In the genomic region with DNA sequence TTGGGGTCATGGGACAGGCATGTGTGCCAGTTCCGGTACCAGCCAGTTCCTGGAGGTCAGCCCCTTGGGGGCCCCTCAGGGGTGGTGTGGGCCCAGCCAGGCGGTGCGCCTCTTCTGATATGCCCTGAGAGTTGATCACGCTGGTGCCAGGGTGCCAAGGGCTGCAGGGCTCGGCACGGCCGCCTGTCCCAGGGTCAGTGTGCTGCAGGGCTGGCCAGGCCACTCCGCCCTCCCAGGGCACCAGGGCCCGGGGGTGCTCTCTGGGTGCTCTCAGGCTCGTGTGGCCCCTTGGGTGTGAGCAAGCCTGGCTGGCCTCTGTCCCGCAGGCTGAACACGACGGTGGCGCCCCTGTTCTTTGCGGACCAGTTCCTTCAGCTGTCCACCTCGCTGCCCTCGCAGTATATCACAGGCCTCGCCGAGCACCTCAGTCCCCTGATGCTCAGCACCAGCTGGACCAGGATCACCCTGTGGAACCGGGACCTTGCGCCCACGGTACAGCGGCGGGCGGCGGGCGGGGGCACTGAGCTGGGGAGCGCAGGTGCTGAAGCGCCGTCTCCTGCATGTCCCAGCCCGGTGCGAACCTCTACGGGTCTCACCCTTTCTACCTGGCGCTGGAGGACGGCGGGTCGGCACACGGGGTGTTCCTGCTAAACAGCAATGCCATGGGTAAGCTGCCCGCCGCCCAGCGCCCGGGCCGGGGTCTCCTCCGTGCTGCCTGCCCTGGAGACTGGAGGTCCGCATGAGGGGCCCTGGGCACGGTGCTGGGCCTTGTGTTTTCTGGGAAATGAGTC, we compare ENCODE assay signal across 22 cellular contexts. TPM values are rescaled to one million over a fixed set of nuclear protein-coding genes. Genes with fewer than 3 reads are reported as not detected.
DNase-seq lines count a peak whose midpoint lies in the region; ATAC-seq, FAIRE-seq and TF ChIP-seq lines count a peak whose summit lies in the region.
"Had no signal": no experiment of that assay in that cellular context is flagged by ENCODE, and none has a peak within 500 bp of the region (broad histone marks: within the 10 kb centered on the region; RNA-seq: fewer than 3 reads in every experiment).

No MANE protein-coding gene starts in this region.

- FAIRE-seq in urothelium cell line (lab: Jason Lieb, UNC), result peak; percentile 42
- FAIRE-seq: GM12892 had no signal

- peaks cover 2% of the 10 kb centered on the region for H3K4me1 ChIP-seq in hepatocyte (ENCODE audit: insufficient read depth)
- peaks cover 1% of the 10 kb centered on the region for H3K4me1 ChIP-seq in osteoblast (ENCODE audit: insufficient read depth, low read length)

- no peaks in the 10 kb centered on the region for H3K9me3 ChIP-seq in hepatocyte (ENCODE audit: low read depth)
- no peaks in the 10 kb centered on the region for H3K9me3 ChIP-seq in osteoblast (ENCODE audit: low read depth, low read length)
- H3K9me3 ChIP-seq: BLaER1 had no signal

- no peaks in the 10 kb centered on the region for H3K79me2 ChIP-seq in hepatocyte
- H3K79me2 ChIP-seq in osteoblast (ENCODE audit: insufficient read depth, low read length), result no peaks in the 10 kb centered on the region

- no peak overlapping the region for H2AFZ ChIP-seq in hepatocyte
- no peak overlapping the region for H2AFZ ChIP-seq in osteoblast (ENCODE audit: low read length)

- H3K9me2 ChIP-seq in hepatocyte (replicated peaks; ENCODE audit: insufficient read depth), result no peaks in the 10 kb centered on the region

- H4K20me1 ChIP-seq in hepatocyte (ENCODE audit: insufficient read depth, poor library complexity, severe bottlenecking), result no peaks in the 10 kb centered on the region
- no peaks in the 10 kb centered on the region for H4K20me1 ChIP-seq in osteoblast (ENCODE audit: insufficient read depth, low read length)

- DNase-seq in cardiac septum (ENCODE audit: low spot score) (peak; percentile 50), left cardiac atrium (no peak), hepatocyte (ENCODE audit: low spot score) (peak; percentile 3), osteoblast (ENCODE audit: insufficient read length, low spot score, missing footprints) (peak; percentile 69), urothelium cell line (ENCODE audit: low spot score) (no peak), cerebellar cortex (ENCODE audit: low spot score) (no peak), DMS153 treated with DMSO at 0.1 percent for 48 hours (lab: John Stamatoyannopoulos, UW; ENCODE audit: unreplicated experiment) (no peak)
- DNase-seq: Calu3; CD4-positive, alpha-beta memory T cell; DMS53; MV-4-11; NCI-H1694 treated with DMSO at 0.1 percent for 48 hours; NCI-H2107; NCI-H2227 treated with DMSO at 0.1 percent for 48 hours; NCI-H510A treated with DMSO at 0.1 percent for 48 hours; NCI-H774; OCI-M1; SHP77 had no signal

- H3K27ac ChIP-seq in hepatocyte (no peak overlapping the region), osteoblast (ENCODE audit: low read depth, low read length) (no peak overlapping the region)
- H3K27ac ChIP-seq: BLaER1, KMS-11 had no signal

- no peak overlapping the region for H3K4me3 ChIP-seq in hepatocyte
- no peak overlapping the region for H3K4me3 ChIP-seq in osteoblast (ENCODE audit: insufficient read depth, low read length)
- H3K4me3 ChIP-seq: BLaER1 had no signal

- ATAC-seq in left cardiac atrium (no peak), GM19452 (IDR thresholded peaks at IDR 0.05; ENCODE audit: unreplicated experiment) (no peak)

- no peaks in the 10 kb centered on the region for H3K27me3 ChIP-seq in hepatocyte
- no peaks in the 10 kb centered on the region for H3K27me3 ChIP-seq in osteoblast (ENCODE audit: insufficient read depth, low read length)
- H3K27me3 ChIP-seq: BLaER1 had no signal

- 94% methylated on average over 40 of the region's 46 CpGs for WGBS in hepatocyte (ENCODE audit: low lambda C conversion rate, missing lambda C conversion rate)

- intact Hi-C loops in cardiac septum (cut with DNase I), result no loop called here
- intact Hi-C loops in left cardiac atrium (cut with DNase I), result no loop called here

- H3K36me3 ChIP-seq in hepatocyte (replicated peaks; ENCODE audit: insufficient read depth, low read depth) (no peaks in the 10 kb centered on the region), osteoblast (ENCODE audit: insufficient read depth, low read length) (no peaks in the 10 kb centered on the region)

- H3K4me2 ChIP-seq in hepatocyte, result no peak overlapping the region
- no peak overlapping the region for H3K4me2 ChIP-seq in osteoblast (ENCODE audit: insufficient read depth, low read length)
- H3K4me2 ChIP-seq: BLaER1, KMS-11 had no signal

- TF ChIP-seq CTCF in hepatocyte (IDR thresholded peaks at IDR 0.05; ENCODE audit: poor library complexity) (no peak), osteoblast (IDR thresholded peaks at IDR 0.05; ENCODE audit: extremely low read depth, low read depth, low read length) (no peak)

RNA-seq across cellular contexts. Expression of a gene that starts 6.0 kb away (rescaled TPM):
- total RNA-seq in cardiac septum (47.0 TPM), left cardiac atrium (10 to 100 TPM; 43.8 to 48.7 TPM), hepatocyte (35.2 and 37.1 TPM in 2 replicates), osteoblast (76.7 and 91.3 TPM in 2 replicates)
- polyA plus RNA-seq in hepatocyte, result 43.1 and 55.8 TPM in 2 replicates

RNA-seq across cellular contexts. Expression of a gene that starts 39.5 kb away (rescaled TPM):
- total RNA-seq in cardiac septum (40.9 TPM), left cardiac atrium (10 to 100 TPM; 36.6 to 46.9 TPM), hepatocyte (59.3 and 81.7 TPM in 2 replicates), osteoblast (44.5 and 46.3 TPM in 2 replicates)
- 106 and 107 TPM in 2 replicates for polyA plus RNA-seq in hepatocyte

Comparison
In these comparisons a context has a peak if more than half of its experiments do, and no peak if none do; other contexts are left out.
1. DNase-seq: peak in cardiac septum (single experiment), hepatocyte (single experiment) and osteoblast (single experiment); none in left cardiac atrium (single experiment), urothelium cell line (single experiment), cerebellar cortex (single experiment) and DMS153 treated with DMSO at 0.1 percent for 48 hours (single experiment).